11 cellular contexts compared by ENCODE assay signal in the genomic region with DNA sequence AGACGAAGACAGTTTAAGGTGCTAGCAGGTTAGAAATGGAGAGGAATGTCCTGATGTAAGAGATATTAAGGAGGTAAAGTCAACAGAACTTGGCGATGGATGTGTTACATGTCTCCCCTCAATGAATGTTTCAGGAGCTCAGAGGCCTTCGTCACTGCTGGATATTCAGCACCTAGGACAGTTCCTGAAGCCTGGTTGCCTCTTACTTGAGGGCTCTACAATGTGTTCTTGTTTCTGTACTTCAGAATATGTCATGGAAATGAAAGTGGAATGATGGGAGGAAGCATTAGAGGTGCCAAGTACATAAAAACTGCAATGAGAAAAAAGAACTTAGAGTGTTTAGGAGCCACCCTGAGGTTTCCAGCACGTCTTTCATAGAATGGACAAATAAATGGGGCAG. TPM values are rescaled to one million over a fixed set of nuclear protein-coding genes. Genes with fewer than 3 reads are reported as not detected.
A peak's percentile ranks its signal among the peaks of the same experiment; 100 is the strongest.
DNase-seq lines count a peak whose midpoint lies in the region; ATAC-seq and TF ChIP-seq lines count a peak whose summit lies in the region.
"Had no signal": no experiment of that assay in that cellular context is flagged by ENCODE, and none has a peak within 500 bp of the region (broad histone marks: within the 10 kb centered on the region; RNA-seq: fewer than 3 reads in every experiment).

No MANE protein-coding gene starts in this region.

- no peaks in the 10 kb centered on the region for H3K4me1 ChIP-seq in NT2/D1 (ENCODE audit: insufficient read depth, insufficient read length)
- H3K4me1 ChIP-seq in endodermal cell (ENCODE audit: control insufficient read depth, insufficient read depth, low read length), result no peaks in the 10 kb centered on the region
- H3K4me1 ChIP-seq in neural progenitor cell, result no peaks in the 10 kb centered on the region
- H3K4me1 ChIP-seq: left ventricle myocardium inferior had no signal

- H3K9me3 Mint-ChIP-seq in endodermal cell (no peaks in the 10 kb centered on the region), neural progenitor cell (no peaks in the 10 kb centered on the region)

- H3K27me3 Mint-ChIP-seq in endodermal cell (ENCODE audit: insufficient read depth), result peaks cover 20% of the 10 kb centered on the region
- peaks cover 13% of the 10 kb centered on the region for H3K27me3 Mint-ChIP-seq in neural progenitor cell (ENCODE audit: insufficient read depth, low read depth)

- H3K9me3 ChIP-seq in NT2/D1 (ENCODE audit: insufficient read depth, low read length) (no peaks in the 10 kb centered on the region), endodermal cell (ENCODE audit: control insufficient read depth, low read length) (no peaks in the 10 kb centered on the region), neural progenitor cell (ENCODE audit: low read depth) (no peaks in the 10 kb centered on the region)
- H3K9me3 ChIP-seq: left ventricle myocardium inferior had no signal

- peak; percentile 54 for DNase-seq in DMS 273 (lab: John Stamatoyannopoulos, UW; ENCODE audit: unreplicated experiment)
- DNase-seq in DMS 273 treated with DMSO at 0.1 percent for 48 hours (lab: John Stamatoyannopoulos, UW), result no peak
- peak; percentile 66 for DNase-seq in NT2/D1 (ENCODE audit: low read depth, low spot score)
- DNase-seq in endodermal cell, result peak; percentile 84
- DNase-seq in neural progenitor cell (ENCODE audit: low spot score), result peak; percentile 83
- no peak for DNase-seq in NCI-H345 (lab: John Stamatoyannopoulos, UW)
- no peak for DNase-seq in epidermal melanocyte (ENCODE audit: insufficient read length, low spot score)
- DNase-seq: caudate nucleus, left ventricle myocardium inferior had no signal

- no peaks in the 10 kb centered on the region for H3K79me2 ChIP-seq in neural progenitor cell (ENCODE audit: low read depth)

- H3K4me1 Mint-ChIP-seq in endodermal cell, result no peaks in the 10 kb centered on the region
- no peaks in the 10 kb centered on the region for H3K4me1 Mint-ChIP-seq in neural progenitor cell

- H3K27ac Mint-ChIP-seq in endodermal cell, result no peak overlapping the region
- no peak overlapping the region for H3K27ac Mint-ChIP-seq in neural progenitor cell

- H3K4me3 ChIP-seq in NT2/D1 (ENCODE audit: insufficient read length, low read depth), result no peak overlapping the region
- H3K4me3 ChIP-seq in endodermal cell (ENCODE audit: low read length), result no peak overlapping the region
- H3K4me3 ChIP-seq in neural progenitor cell, result no peak overlapping the region
- H3K4me3 ChIP-seq: left ventricle myocardium inferior had no signal

- H3K36me3 ChIP-seq in NT2/D1 (ENCODE audit: insufficient read depth, insufficient read length, low read length), result no peaks in the 10 kb centered on the region
- H3K36me3 ChIP-seq in endodermal cell (ENCODE audit: control insufficient read depth, insufficient read depth, low read length), result no peaks in the 10 kb centered on the region
- H3K36me3 ChIP-seq in neural progenitor cell, result no peaks in the 10 kb centered on the region
- H3K36me3 ChIP-seq: left ventricle myocardium inferior had no signal

- H3K9ac ChIP-seq in NT2/D1 (ENCODE audit: insufficient read length, low read depth), result no peak overlapping the region
- H3K9ac ChIP-seq in endodermal cell (ENCODE audit: extremely low read depth, low read length, poor library complexity, severe bottlenecking), result no peak overlapping the region
- no peak overlapping the region for H3K9ac ChIP-seq in neural progenitor cell

- no peak for ATAC-seq in GM18870 (IDR thresholded peaks at IDR 0.05; ENCODE audit: unreplicated experiment)

- H3K36me3 Mint-ChIP-seq in endodermal cell (ENCODE audit: low read depth) (no peaks in the 10 kb centered on the region), neural progenitor cell (no peaks in the 10 kb centered on the region)

- peaks cover 4% of the 10 kb centered on the region for H4K20me1 ChIP-seq in neural progenitor cell (ENCODE audit: low read depth)

- H3K27ac ChIP-seq in endodermal cell (ENCODE audit: low read depth, low read length), result no peak overlapping the region
- H3K27ac ChIP-seq in neural progenitor cell, result no peak overlapping the region
- H3K27ac ChIP-seq: 22Rv1, left ventricle myocardium inferior had no signal

- H2AFZ ChIP-seq in neural progenitor cell (replicated peaks), result no peak overlapping the region

- no peak for TF ChIP-seq CTCF in endodermal cell (conservative IDR thresholded peaks at IDR 0.05)
- TF ChIP-seq CTCF in neural progenitor cell (IDR thresholded peaks at IDR 0.05), result no peak

- 49 to 59% methylated on average over 2 to 4 of the region's 4 CpGs for WGBS in endodermal cell (ENCODE audit: insufficient coverage in 1 of 2, insufficient read length in 1 of 2), 2 experiments

- no peak overlapping the region for H3K4me3 Mint-ChIP-seq in endodermal cell
- no peak overlapping the region for H3K4me3 Mint-ChIP-seq in neural progenitor cell

- no peaks in the 10 kb centered on the region for H3K27me3 ChIP-seq in NT2/D1 (ENCODE audit: insufficient read depth, insufficient read length)
- H3K27me3 ChIP-seq in endodermal cell (ENCODE audit: control insufficient read depth, insufficient read depth, low read length, poor library complexity, severe bottlenecking), result no peaks in the 10 kb centered on the region
- H3K27me3 ChIP-seq in neural progenitor cell, result no peaks in the 10 kb centered on the region

- no peaks in the 10 kb centered on the region for H3F3A ChIP-seq in neural progenitor cell (ENCODE audit: low read depth)

- no peak overlapping the region for H3K4me2 ChIP-seq in neural progenitor cell

RNA-seq across cellular contexts. Expression of a gene that starts 17.7 kb away (rescaled TPM):
- total RNA-seq in endodermal cell, result 1 to 10 TPM in 1 of 2 donors, under 1 TPM in 1; 0.62 to 3.2 TPM
- polyA plus RNA-seq in endodermal cell (2013, experiment 1 of 2), result 0.04 TPM
- polyA plus RNA-seq in endodermal cell (2013, experiment 2 of 2), result 0.08 TPM
- not detected in 2 replicates for total RNA-seq in neural progenitor cell (ENCODE audit: low replicate concordance)

Comparison
In these comparisons a context has a peak if more than half of its experiments do, and no peak if none do; other contexts are left out.
1. DNase-seq: peak in DMS 273 (single experiment), NT2/D1 (single experiment), endodermal cell (single experiment) and neural progenitor cell (single experiment); none in DMS 273 treated with DMSO at 0.1 percent for 48 hours (single experiment), NCI-H345 (single experiment) and epidermal melanocyte (single experiment).